In the genomic region with DNA sequence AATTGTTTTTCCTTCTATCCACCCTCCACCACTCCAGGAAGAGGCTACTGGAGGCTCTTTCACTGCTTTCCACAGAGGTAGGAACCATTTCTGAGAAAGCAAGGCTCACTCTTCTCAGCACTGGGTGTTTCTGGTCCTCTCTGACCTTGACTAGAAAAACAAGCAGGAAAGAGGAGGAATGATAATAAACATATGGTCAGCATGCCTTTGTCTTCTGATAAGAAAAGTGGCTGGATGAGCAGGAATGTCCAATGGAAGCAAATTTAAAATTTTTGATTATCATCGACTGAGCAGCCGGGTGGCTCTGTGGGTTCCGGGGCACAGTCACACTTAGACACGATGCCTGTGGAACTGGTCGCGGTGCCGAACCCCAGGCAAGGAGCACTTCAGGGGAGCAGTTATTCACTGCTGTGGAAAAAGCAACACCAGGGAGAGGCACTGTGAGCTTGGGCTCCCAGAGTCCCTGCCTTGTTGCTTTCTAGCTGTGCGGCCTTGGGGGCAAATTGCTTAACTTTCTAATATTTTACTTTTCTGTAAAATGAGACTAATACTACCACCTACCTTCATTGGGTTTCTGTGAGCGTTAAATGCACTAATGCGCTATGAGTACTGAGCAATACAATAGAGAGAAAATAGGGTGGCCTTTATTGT, we compare ENCODE assay signal across 2 cellular contexts.
TF ChIP-seq lines count a peak whose summit lies in the region.

No MANE protein-coding gene starts in this region.

TF ChIP-seq in SK-N-SH, 30 proteins besides CTCF, POLR2A, EP300 and RAD21:
- TF ChIP-seq FOXJ3 (CRISPR knock-in tag; IDR thresholded peaks at IDR 0.05) (peak; percentile 59; the same call in 1 of the 2 replicates), TCF12 (IDR thresholded peaks at IDR 0.05) (peak; percentile 71), GABPA (IDR thresholded peaks at IDR 0.05; ENCODE audit: low read depth) (no peak), POLR2AphosphoS5 (IDR thresholded peaks at IDR 0.05; ENCODE audit: low read depth, low read length) (peak; percentile 31; the same call in 1 of the 2 replicates), CHD2 (IDR thresholded peaks at IDR 0.05; ENCODE audit: low read length, partially characterized antibody) (peak; percentile 43), RCOR1 (IDR thresholded peaks at IDR 0.05; ENCODE audit: low read length) (peak; percentile 98), GATA2 (CRISPR knock-in tag; IDR thresholded peaks at IDR 0.05) (peak; percentile 70)
- TF ChIP-seq, protein P1, sequence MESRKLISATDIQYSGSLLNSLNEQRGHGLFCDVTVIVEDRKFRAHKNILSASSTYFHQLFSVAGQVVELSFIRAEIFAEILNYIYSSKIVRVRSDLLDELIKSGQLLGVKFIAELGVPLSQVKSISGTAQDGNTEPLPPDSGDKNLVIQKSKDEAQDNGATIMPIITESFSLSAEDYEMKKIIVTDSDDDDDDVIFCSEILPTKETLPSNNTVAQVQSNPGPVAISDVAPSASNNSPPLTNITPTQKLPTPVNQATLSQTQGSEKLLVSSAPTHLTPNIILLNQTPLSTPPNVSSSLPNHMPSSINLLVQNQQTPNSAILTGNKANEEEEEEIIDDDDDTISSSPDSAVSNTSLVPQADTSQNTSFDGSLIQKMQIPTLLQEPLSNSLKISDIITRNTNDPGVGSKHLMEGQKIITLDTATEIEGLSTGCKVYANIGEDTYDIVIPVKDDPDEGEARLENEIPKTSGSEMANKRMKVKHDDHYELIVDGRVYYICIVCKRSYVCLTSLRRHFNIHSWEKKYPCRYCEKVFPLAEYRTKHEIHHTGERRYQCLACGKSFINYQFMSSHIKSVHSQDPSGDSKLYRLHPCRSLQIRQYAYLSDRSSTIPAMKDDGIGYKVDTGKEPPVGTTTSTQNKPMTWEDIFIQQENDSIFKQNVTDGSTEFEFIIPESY (IDR thresholded peaks at IDR 0.05; ENCODE audit: borderline replicate concordance, low read depth): no peak
- TF ChIP-seq, protein P2, sequence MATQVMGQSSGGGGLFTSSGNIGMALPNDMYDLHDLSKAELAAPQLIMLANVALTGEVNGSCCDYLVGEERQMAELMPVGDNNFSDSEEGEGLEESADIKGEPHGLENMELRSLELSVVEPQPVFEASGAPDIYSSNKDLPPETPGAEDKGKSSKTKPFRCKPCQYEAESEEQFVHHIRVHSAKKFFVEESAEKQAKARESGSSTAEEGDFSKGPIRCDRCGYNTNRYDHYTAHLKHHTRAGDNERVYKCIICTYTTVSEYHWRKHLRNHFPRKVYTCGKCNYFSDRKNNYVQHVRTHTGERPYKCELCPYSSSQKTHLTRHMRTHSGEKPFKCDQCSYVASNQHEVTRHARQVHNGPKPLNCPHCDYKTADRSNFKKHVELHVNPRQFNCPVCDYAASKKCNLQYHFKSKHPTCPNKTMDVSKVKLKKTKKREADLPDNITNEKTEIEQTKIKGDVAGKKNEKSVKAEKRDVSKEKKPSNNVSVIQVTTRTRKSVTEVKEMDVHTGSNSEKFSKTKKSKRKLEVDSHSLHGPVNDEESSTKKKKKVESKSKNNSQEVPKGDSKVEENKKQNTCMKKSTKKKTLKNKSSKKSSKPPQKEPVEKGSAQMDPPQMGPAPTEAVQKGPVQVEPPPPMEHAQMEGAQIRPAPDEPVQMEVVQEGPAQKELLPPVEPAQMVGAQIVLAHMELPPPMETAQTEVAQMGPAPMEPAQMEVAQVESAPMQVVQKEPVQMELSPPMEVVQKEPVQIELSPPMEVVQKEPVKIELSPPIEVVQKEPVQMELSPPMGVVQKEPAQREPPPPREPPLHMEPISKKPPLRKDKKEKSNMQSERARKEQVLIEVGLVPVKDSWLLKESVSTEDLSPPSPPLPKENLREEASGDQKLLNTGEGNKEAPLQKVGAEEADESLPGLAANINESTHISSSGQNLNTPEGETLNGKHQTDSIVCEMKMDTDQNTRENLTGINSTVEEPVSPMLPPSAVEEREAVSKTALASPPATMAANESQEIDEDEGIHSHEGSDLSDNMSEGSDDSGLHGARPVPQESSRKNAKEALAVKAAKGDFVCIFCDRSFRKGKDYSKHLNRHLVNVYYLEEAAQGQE (IDR thresholded peaks at IDR 0.05; ENCODE audit: low read depth, low read length): no peak
TF ChIP-seq in SK-N-SH: peak in this region for 6.

TF ChIP-seq in H1, 55 proteins besides CTCF, POLR2A, EP300 and RAD21:
- TF ChIP-seq CHD1 (IDR thresholded peaks at IDR 0.05; ENCODE audit: low read depth, low read length) (no peak), CEBPB (IDR thresholded peaks at IDR 0.05; ENCODE audit: low read depth, low read length) (no peak), SIX5 (IDR thresholded peaks at IDR 0.05; ENCODE audit: low read depth, low read length) (no peak), BCL11A (IDR thresholded peaks at IDR 0.05; ENCODE audit: low read depth in 2 of 2, low read length in 2 of 2) (no peak), RBBP5 (IDR thresholded peaks at IDR 0.05; ENCODE audit: borderline replicate concordance, low read depth, low read length) (no peak), SUZ12 (IDR thresholded peaks at IDR 0.05; ENCODE audit: low read length) (no peak), GABPA (IDR thresholded peaks at IDR 0.05; ENCODE audit: borderline replicate concordance, insufficient read depth, low read length) (no peak), POU5F1 (IDR thresholded peaks at IDR 0.05; ENCODE audit: low read depth, low read length) (no peak)
TF ChIP-seq in H1: peak in this region for 0.
